8 cellular contexts compared by ENCODE assay signal in genomic region chr10:103396067-103396788, GRCh38. TPM values are rescaled to one million over a fixed set of nuclear protein-coding genes. Genes with fewer than 3 reads are reported as not detected.
DNase-seq lines count a peak whose midpoint lies in the region; ATAC-seq and FAIRE-seq lines count a peak whose summit lies in the region.

TSS of gene ATP5MK (minus strand) at chr10:103396475. CDS start at chr10:103392457, 4,018 bp downstream.
TSS of gene PDCD11 (plus strand) at chr10:103396626. CDS start at chr10:103398427, 1,801 bp downstream.

- H3K27me3 Mint-ChIP-seq in activated CD8-positive, alpha-beta memory T cell treated with anti-CD3 and anti-CD28 coated beads, Interleukin-2, amount 10 ng/mL, durations not matched to agents 7 days and 5 days, result no peaks in the 10 kb centered on the region

- peak within 1 kb of the TSS; percentile 64 for H3K4ac ChIP-seq in mesendoderm (ENCODE audit: low read depth, low read length)

- H3K4me3 ChIP-seq in endocrine pancreas (ENCODE audit: control insufficient read depth, insufficient read depth, low read length) (peak within 1 kb of the TSS; percentile 85), mesendoderm (ENCODE audit: low read length) (peak within 1 kb of the TSS; percentile 97)

- H3K4me2 ChIP-seq in mesendoderm (ENCODE audit: low read length), result peak within 1 kb of the TSS; percentile 94

- peaks cover 62% of the 10 kb centered on the region for H3K4me1 Mint-ChIP-seq in activated CD8-positive, alpha-beta memory T cell treated with anti-CD3 and anti-CD28 coated beads, Interleukin-2, amount 10 ng/mL, durations not matched to agents 7 days and 5 days

- H2BK120ac ChIP-seq in mesendoderm (ENCODE audit: low read depth, low read length), result no peak within 1 kb of the TSS

- peak within 1 kb of the TSS; percentile 92 for H3K27ac Mint-ChIP-seq in activated CD8-positive, alpha-beta memory T cell treated with anti-CD3 and anti-CD28 coated beads, Interleukin-2, amount 10 ng/mL, durations not matched to agents 7 days and 5 days

- ATAC-seq in GM21360 (IDR thresholded peaks at IDR 0.05; ENCODE audit: unreplicated experiment), result peak; percentile 97
- peak; percentile 99 for ATAC-seq in activated CD8-positive, alpha-beta memory T cell treated with anti-CD3 and anti-CD28 coated beads, Interleukin-2, amount 10 ng/mL, durations not matched to agents 7 days and 5 days

- H3K9ac ChIP-seq in endocrine pancreas (ENCODE audit: control insufficient read depth, insufficient read depth, low read length) (peak within 1 kb of the TSS; percentile 94), mesendoderm (ENCODE audit: low read length) (peak within 1 kb of the TSS; percentile 90)

- H4K5ac ChIP-seq in mesendoderm (ENCODE audit: low read length), result peak within 1 kb of the TSS; percentile 72

- no peak within 1 kb of the TSS for H2BK15ac ChIP-seq in mesendoderm (replicated peaks; ENCODE audit: low read depth)

- no peaks in the 10 kb centered on the region for H3K4me1 ChIP-seq in endocrine pancreas (ENCODE audit: control insufficient read depth, insufficient read depth, low read length)
- H3K4me1 ChIP-seq in mesendoderm (ENCODE audit: control insufficient read depth, low read depth, low read length), result no peaks in the 10 kb centered on the region

- H3K18ac ChIP-seq in mesendoderm (ENCODE audit: low read length), result peak within 1 kb of the TSS; percentile 23

- H3K9me3 Mint-ChIP-seq in activated CD8-positive, alpha-beta memory T cell treated with anti-CD3 and anti-CD28 coated beads, Interleukin-2, amount 10 ng/mL, durations not matched to agents 7 days and 5 days (ENCODE audit: low read depth), result no peaks in the 10 kb centered on the region

- no peaks in the 10 kb centered on the region for H3K27me3 ChIP-seq in endocrine pancreas (ENCODE audit: control insufficient read depth, insufficient read depth, low read length)
- H3K27me3 ChIP-seq in mesendoderm (ENCODE audit: insufficient read depth, low read length, poor library complexity), result no peaks in the 10 kb centered on the region

- CTCF ChIA-PET in activated CD8-positive, alpha-beta memory T cell treated with anti-CD3 and anti-CD28 coated beads, Interleukin-2, amount 10 ng/mL, durations not matched to agents 7 days and 5 days (lab: Charles Lee), result interaction anchor here (0.8 to 3.3 kb wide), 11 partner anchors 11 to 479 kb away, joined by 3 to 11 read pairs (median 3); partner anchors contain the start of gene PCGF6

- peak within 1 kb of the TSS; percentile 97 for H3K56ac ChIP-seq in mesendoderm (ENCODE audit: low read length)

- WGBS in mesendoderm (ENCODE audit: extremely low coverage, insufficient coverage, low lambda C conversion rate), result no CpG with 5 or more reads among the region's 56 CpGs

- H3K36me3 ChIP-seq in endocrine pancreas (ENCODE audit: control insufficient read depth, insufficient read depth, low read length), result no peaks in the 10 kb centered on the region
- H3K36me3 ChIP-seq in mesendoderm (ENCODE audit: control insufficient read depth, insufficient read depth, low read length), result peaks cover 5% of the 10 kb centered on the region

- no peak within 1 kb of the TSS for H4K8ac ChIP-seq in mesendoderm (ENCODE audit: low read depth, low read length)

- peaks cover 35% of the 10 kb centered on the region for H3K36me3 Mint-ChIP-seq in activated CD8-positive, alpha-beta memory T cell treated with anti-CD3 and anti-CD28 coated beads, Interleukin-2, amount 10 ng/mL, durations not matched to agents 7 days and 5 days

- DNase-seq in COR-L47 (lab: John Stamatoyannopoulos, UW) (peak; percentile 88), HTR-8/SVneo (ENCODE audit: insufficient read length, low spot score) (peak; percentile 99), NOMO-1 treated with dmso at 0.1 percent for 144 hours (lab: John Stamatoyannopoulos, UW; ENCODE audit: unreplicated experiment) (peak; percentile 99), mesendoderm (peak; percentile 99)
- DNase-seq in activated CD8-positive, alpha-beta memory T cell treated with anti-CD3 and anti-CD28 coated beads, Interleukin-2, amount 10 ng/mL, durations not matched to agents 7 days and 5 days, result peak; percentile 98
- peak; percentile 78 for DNase-seq in stimulated activated CD8-positive, alpha-beta memory T cell treated with anti-CD3 and anti-CD28 coated beads, Interleukin-15, amount 100 ng/mL, for 24 hours (ENCODE audit: low read depth)

- peak within 1 kb of the TSS; percentile 98 for H3K4me3 Mint-ChIP-seq in activated CD8-positive, alpha-beta memory T cell treated with anti-CD3 and anti-CD28 coated beads, Interleukin-2, amount 10 ng/mL, durations not matched to agents 7 days and 5 days

- H3K23ac ChIP-seq in mesendoderm (ENCODE audit: low read length), result no peak within 1 kb of the TSS

- peak within 1 kb of the TSS; percentile 56 for H2BK5ac ChIP-seq in mesendoderm (ENCODE audit: low read length)

- no peak within 1 kb of the TSS for H3K27ac ChIP-seq in mesendoderm (ENCODE audit: low read depth, low read length)

- FAIRE-seq in HTR-8/SVneo (lab: Jason Lieb, UNC), result peak; percentile 94

- H3K79me2 ChIP-seq in mesendoderm (ENCODE audit: control insufficient read depth, insufficient read depth, low read length), result peaks cover 39% of the 10 kb centered on the region

- peak within 1 kb of the TSS; percentile 29 for H2AK5ac ChIP-seq in mesendoderm (ENCODE audit: low read length)

- H3K9me3 ChIP-seq in endocrine pancreas (ENCODE audit: control insufficient read depth, low read length), result no peaks in the 10 kb centered on the region

- peaks cover 10% of the 10 kb centered on the region for H3K79me1 ChIP-seq in mesendoderm (ENCODE audit: low read length)

RNA-seq across cellular contexts. Expression of gene ATP5MK, which starts in this region (rescaled TPM):
- total RNA-seq in activated CD8-positive, alpha-beta memory T cell treated with anti-CD3 and anti-CD28 coated beads, Interleukin-2, amount 10 ng/mL, durations not matched to agents 7 days and 5 days, result 100 to 1,000 TPM; 274 to 387 TPM
- polyA plus RNA-seq in mesendoderm (2013, experiment 1 of 2), result 889 TPM
- 914 TPM for polyA plus RNA-seq in mesendoderm (2013, experiment 2 of 2)

RNA-seq across cellular contexts. Expression of gene PDCD11, which starts in this region (rescaled TPM):
- total RNA-seq in activated CD8-positive, alpha-beta memory T cell treated with anti-CD3 and anti-CD28 coated beads, Interleukin-2, amount 10 ng/mL, durations not matched to agents 7 days and 5 days, result 10 to 100 TPM; 59.4 to 67.7 TPM
- 32.2 TPM for polyA plus RNA-seq in mesendoderm (2013, experiment 1 of 2)
- 32.3 TPM for polyA plus RNA-seq in mesendoderm (2013, experiment 2 of 2)
